ENCODE assay signal across 24 cellular contexts in the genomic region with DNA sequence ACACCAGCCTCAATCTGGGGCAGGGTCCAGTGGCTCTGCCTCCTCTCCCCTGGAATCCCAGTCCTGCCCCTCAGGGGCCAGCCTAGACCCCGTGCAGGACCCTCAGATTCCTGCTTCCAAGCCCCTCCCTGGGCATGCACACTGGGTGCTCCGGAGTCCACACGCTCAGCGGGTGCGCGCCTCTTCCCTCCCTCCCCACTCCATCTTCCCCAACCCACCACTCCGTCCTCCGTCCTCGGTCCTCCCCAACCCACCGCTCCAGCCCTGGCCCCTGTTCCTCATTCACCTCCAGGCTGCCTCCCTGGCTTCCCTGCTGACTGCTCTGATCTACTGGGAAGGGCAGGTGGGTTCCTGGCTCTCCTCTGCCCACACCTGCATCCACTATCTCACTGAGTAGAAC.
DNase-seq lines count a peak whose midpoint lies in the region; ATAC-seq and TF ChIP-seq lines count a peak whose summit lies in the region.
"Had no signal": no experiment of that assay in that cellular context is flagged by ENCODE, and none has a peak within 500 bp of the region (broad histone marks: within the 10 kb centered on the region; RNA-seq: fewer than 3 reads in every experiment).

No MANE protein-coding gene starts in this region.

- no peak overlapping the region for H3K4me3 ChIP-seq in left ventricle myocardium inferior
- H3K4me3 ChIP-seq in osteoblast (ENCODE audit: insufficient read depth, low read length): no peak overlapping the region
- no peak overlapping the region for H3K4me3 ChIP-seq in SJCRH30
- H3K4me3 ChIP-seq: BLaER1 had no signal

- H3K27me3 ChIP-seq in left ventricle myocardium inferior (ENCODE audit: low read depth) (no peaks in the 10 kb centered on the region), osteoblast (ENCODE audit: insufficient read depth, low read length) (no peaks in the 10 kb centered on the region), SJCRH30 (no peaks in the 10 kb centered on the region)
- H3K27me3 ChIP-seq: BLaER1 had no signal

- ATAC-seq in GM19035 (IDR thresholded peaks at IDR 0.05; ENCODE audit: unreplicated experiment) (no peak), HG03039 (IDR thresholded peaks at IDR 0.05; ENCODE audit: unreplicated experiment) (no peak)
- ATAC-seq: HepG2, PC-3 had no signal

- H4K20me1 ChIP-seq in osteoblast (ENCODE audit: insufficient read depth, low read length): peaks cover 13% of the 10 kb centered on the region

- H3K4me1 ChIP-seq in left ventricle myocardium inferior (no peaks in the 10 kb centered on the region), osteoblast (ENCODE audit: insufficient read depth, low read length) (peaks cover 5% of the 10 kb centered on the region), SJCRH30 (peaks cover 6% of the 10 kb centered on the region; the same call in 1 of the 2 replicates)

- peak overlapping the region; percentile 52 for H3K27ac Mint-ChIP-seq in activated T-cell treated with anti-CD3 and anti-CD28 coated beads, Interleukin-2, amount 50 U/mL, for 24 hours
- H3K27ac Mint-ChIP-seq: CD4-positive, CD25-positive, alpha-beta regulatory T cell had no signal

- no peaks in the 10 kb centered on the region for H3K79me2 ChIP-seq in osteoblast (ENCODE audit: insufficient read depth, low read length)

- H3K36me3 Mint-ChIP-seq in activated T-cell treated with anti-CD3 and anti-CD28 coated beads, Interleukin-2, amount 50 U/mL, for 24 hours (ENCODE audit: low read depth): peaks cover 97% of the 10 kb centered on the region

- DNase-seq in activated T-cell treated with anti-CD3 and anti-CD28 coated beads, Interleukin-2, amount 50 U/mL, for 24 hours: no peak
- DNase-seq in activated T-cell treated with anti-CD3 and anti-CD28 coated beads for 4 hours (no peak), cardiac septum (ENCODE audit: low spot score) (peak; percentile 62), left ventricle myocardium inferior (no peak), osteoblast (ENCODE audit: insufficient read length, low spot score, missing footprints) (peak; percentile 13), SJCRH30 (no peak)
- DNase-seq: CD4-positive, CD25-positive, alpha-beta regulatory T cell; DMS153; DND-41; H7; Kasumi-1; MV-4-11; NCI-H1105; NCI-H146; NCI-H1930; NCI-H2107; NCI-H446; NCI-H524 treated with DMSO at 0.1 percent for 48 hours; NCI-H774; PC-3 had no signal

- TF ChIP-seq CTCF in left ventricle myocardium inferior (IDR thresholded peaks at IDR 0.05; ENCODE audit: borderline replicate concordance): no peak
- no peak for TF ChIP-seq CTCF in osteoblast (IDR thresholded peaks at IDR 0.05; ENCODE audit: extremely low read depth, low read depth, low read length)

- no peak overlapping the region for H3K4me2 ChIP-seq in osteoblast (ENCODE audit: insufficient read depth, low read length)
- H3K4me2 ChIP-seq: BLaER1 had no signal

- H3K27ac ChIP-seq in left ventricle myocardium inferior (replicated peaks) (no peak overlapping the region), osteoblast (ENCODE audit: low read depth, low read length) (no peak overlapping the region), SJCRH30 (no peak overlapping the region)
- H3K27ac ChIP-seq: BLaER1 had no signal

- no peak overlapping the region for H2AFZ ChIP-seq in osteoblast (ENCODE audit: low read length)

- no peaks in the 10 kb centered on the region for H3K27me3 Mint-ChIP-seq in activated T-cell treated with anti-CD3 and anti-CD28 coated beads, Interleukin-2, amount 50 U/mL, for 24 hours
- H3K27me3 Mint-ChIP-seq: CD4-positive, CD25-positive, alpha-beta regulatory T cell had no signal

- H3K9me3 Mint-ChIP-seq in activated T-cell treated with anti-CD3 and anti-CD28 coated beads, Interleukin-2, amount 50 U/mL, for 24 hours: no peaks in the 10 kb centered on the region
- H3K9me3 Mint-ChIP-seq: CD4-positive, CD25-positive, alpha-beta regulatory T cell had no signal

- no peaks in the 10 kb centered on the region for H3K4me1 Mint-ChIP-seq in activated T-cell treated with anti-CD3 and anti-CD28 coated beads, Interleukin-2, amount 50 U/mL, for 24 hours (ENCODE audit: low read depth)
- H3K4me1 Mint-ChIP-seq: CD4-positive, CD25-positive, alpha-beta regulatory T cell had no signal

- intact Hi-C loops in cardiac septum (cut with DNase I): no loop called here
- intact Hi-C loops in left ventricle myocardium inferior (cut with micrococcal nuclease): no loop called here

- H3K9me3 ChIP-seq in left ventricle myocardium inferior (replicated peaks) (no peaks in the 10 kb centered on the region), osteoblast (ENCODE audit: low read depth, low read length) (no peaks in the 10 kb centered on the region), SJCRH30 (replicated peaks) (no peaks in the 10 kb centered on the region)
- H3K9me3 ChIP-seq: BLaER1 had no signal

- H3K36me3 ChIP-seq in left ventricle myocardium inferior (peaks cover 100% of the 10 kb centered on the region), osteoblast (ENCODE audit: insufficient read depth, low read length) (peaks cover 64% of the 10 kb centered on the region), SJCRH30 (peaks cover 68% of the 10 kb centered on the region)

- H3K4me3 Mint-ChIP-seq in activated T-cell treated with anti-CD3 and anti-CD28 coated beads, Interleukin-2, amount 50 U/mL, for 24 hours: no peak overlapping the region

Comparison
In these comparisons a context has a peak if more than half of its experiments do, and no peak if none do; other contexts are left out.
1. DNase-seq: peak in cardiac septum (single experiment) and osteoblast (single experiment); none in activated T-cell treated with anti-CD3 and anti-CD28 coated beads, Interleukin-2, amount 50 U/mL, for 24 hours (single experiment), activated T-cell treated with anti-CD3 and anti-CD28 coated beads for 4 hours (single experiment), left ventricle myocardium inferior (single experiment) and SJCRH30 (0 of 2).